8 cellular contexts compared by ENCODE assay signal in genomic region chr10:28533315-28533564, GRCh38. TPM values are rescaled to one million over a fixed set of nuclear protein-coding genes. Genes with fewer than 3 reads are reported as not detected.
DNase-seq lines count a peak whose midpoint lies in the region; ATAC-seq and TF ChIP-seq lines count a peak whose summit lies in the region.

No MANE protein-coding gene starts in this region.

- H3K27ac Mint-ChIP-seq in activated naive CD8-positive, alpha-beta T cell treated with anti-CD3 and anti-CD28 coated beads, Interleukin-2, amount 10 ng/mL, durations not matched to agents 7 days and 5 days = peak overlapping the region; percentile 100

- peak; percentile 0 for ATAC-seq in GM19395 (IDR thresholded peaks at IDR 0.05; ENCODE audit: unreplicated experiment)
- peak; percentile 1 for ATAC-seq in HG03066 (IDR thresholded peaks at IDR 0.05; ENCODE audit: low read depth, unreplicated experiment)
- ATAC-seq in activated naive CD8-positive, alpha-beta T cell treated with anti-CD3 and anti-CD28 coated beads, Interleukin-2, amount 10 ng/mL, durations not matched to agents 7 days and 5 days (ENCODE audit: low read depth) = no peak
- no peak for ATAC-seq in GM21360 (IDR thresholded peaks at IDR 0.05; ENCODE audit: unreplicated experiment)

- whole genome bisulfite sequencing in liver = under 1% methylated on average over 37 of the region's 37 CpGs
- WGBS in urinary bladder = under 1% methylated on average over 37 of the region's 37 CpGs

- peak overlapping the region; percentile 99 for H3K4me3 Mint-ChIP-seq in activated naive CD8-positive, alpha-beta T cell treated with anti-CD3 and anti-CD28 coated beads, Interleukin-2, amount 10 ng/mL, durations not matched to agents 7 days and 5 days

- H3K36me3 ChIP-seq in liver (ENCODE audit: control insufficient read depth in 4 of 4, insufficient read depth in 3 of 4, low read depth in 1 of 4, low read length in 3 of 4) = peaks cover 4 to 26% (median 24%) of the 10 kb centered on the region in 4 donors
- H3K36me3 ChIP-seq in urinary bladder (ENCODE audit: insufficient read depth) = no peaks in the 10 kb centered on the region

- DNase-seq in activated naive CD8-positive, alpha-beta T cell treated with anti-CD3 and anti-CD28 coated beads, Interleukin-2, amount 10 ng/mL, durations not matched to agents 7 days and 5 days = no peak
- DNase-seq in stimulated activated naive CD4-positive, alpha-beta T cell treated with Interleukin-2 at 50 U/mL for 16 hours (lab: John Stamatoyannopoulos, UW) = no peak
- DNase-seq in HT-29 (ENCODE audit: low spot score) = no peak

- H3K27me3 Mint-ChIP-seq in activated naive CD8-positive, alpha-beta T cell treated with anti-CD3 and anti-CD28 coated beads, Interleukin-2, amount 10 ng/mL, durations not matched to agents 7 days and 5 days = no peaks in the 10 kb centered on the region

- peaks cover 44% of the 10 kb centered on the region for H3K36me3 Mint-ChIP-seq in activated naive CD8-positive, alpha-beta T cell treated with anti-CD3 and anti-CD28 coated beads, Interleukin-2, amount 10 ng/mL, durations not matched to agents 7 days and 5 days

- POLR2A ChIA-PET in activated naive CD8-positive, alpha-beta T cell treated with anti-CD3 and anti-CD28 coated beads, Interleukin-2, amount 10 ng/mL, durations not matched to agents 7 days and 5 days (lab: Charles Lee) = no interaction called here

- TF ChIP-seq CTCF in liver (IDR thresholded peaks at IDR 0.05; ENCODE audit: low read depth, low read length, missing input control) = no peak

- peaks cover 46% of the 10 kb centered on the region for H3K4me1 Mint-ChIP-seq in activated naive CD8-positive, alpha-beta T cell treated with anti-CD3 and anti-CD28 coated beads, Interleukin-2, amount 10 ng/mL, durations not matched to agents 7 days and 5 days

- no peaks in the 10 kb centered on the region for H3K9me3 Mint-ChIP-seq in activated naive CD8-positive, alpha-beta T cell treated with anti-CD3 and anti-CD28 coated beads, Interleukin-2, amount 10 ng/mL, durations not matched to agents 7 days and 5 days

- TF ChIP-seq RAD21 in liver (IDR thresholded peaks at IDR 0.05) = no peak

- H3K9me3 ChIP-seq in liver (ENCODE audit: control insufficient read depth in 4 of 4, low read length in 3 of 4) = no peaks in the 10 kb centered on the region

- H3K27ac ChIP-seq in liver (ENCODE audit: low read depth in 1 of 2, low read length in 2 of 2) = peak overlapping the region; percentile 99
- peak overlapping the region; percentile 98 for H3K27ac ChIP-seq in urinary bladder (ENCODE audit: low read depth)

- no peak overlapping the region for H3K9ac ChIP-seq in liver (ENCODE audit: low read depth in 1 of 2, low read length in 2 of 2)

- peak overlapping the region; percentile 50 to 94 (median 69) for H3K4me3 ChIP-seq in liver (ENCODE audit: low read depth in 1 of 3, low read length in 3 of 3)
- H3K4me3 ChIP-seq in urinary bladder (ENCODE audit: low read depth, low read length) = peak overlapping the region; percentile 100

- no peaks in the 10 kb centered on the region for H3K27me3 ChIP-seq in liver (ENCODE audit: control insufficient read depth in 4 of 4, insufficient read depth in 4 of 4, low read length in 3 of 4)

- H3K4me1 ChIP-seq in liver (ENCODE audit: control insufficient read depth in 4 of 4, insufficient read depth in 4 of 4, low read length in 3 of 4) = peaks cover 0 to 20% (median 10%) of the 10 kb centered on the region in 4 donors
- H3K4me1 ChIP-seq in urinary bladder (ENCODE audit: insufficient read depth) = no peaks in the 10 kb centered on the region

TF ChIP-seq in liver, 16 proteins besides CTCF, POLR2A, EP300 and RAD21:
- TF ChIP-seq SP1 (IDR thresholded peaks at IDR 0.05) = no peak

RNA-seq across cellular contexts. Expression of gene WAC, which starts 0.3 kb away (rescaled TPM):
- total RNA-seq in activated naive CD8-positive, alpha-beta T cell treated with anti-CD3 and anti-CD28 coated beads, Interleukin-2, amount 10 ng/mL, durations not matched to agents 7 days and 5 days = 100 to 1,000 TPM; 147 to 148 TPM
- total RNA-seq in liver (10 to 100 TPM; 43.7 to 48.7 TPM), urinary bladder (158 TPM)
- polyA plus RNA-seq in liver (10 to 100 TPM; 20.2 to 20.3 TPM), urinary bladder (79.5 TPM)
- 47.9 and 55.2 TPM in 2 replicates for total RNA-seq in HT-29 (2014; rRNA removed; shearing (Covaris generic))

Comparison
In these comparisons a context has a peak if more than half of its experiments do, and no peak if none do; other contexts are left out.
1. ATAC-seq: peak in GM19395 (single experiment) and HG03066 (single experiment); none in activated naive CD8-positive, alpha-beta T cell treated with anti-CD3 and anti-CD28 coated beads, Interleukin-2, amount 10 ng/mL, durations not matched to agents 7 days and 5 days (single experiment) and GM21360 (single experiment).